In genomic region chr20:43015566-43015965, GRCh38 we compare ENCODE assay signal across 29 cellular contexts.
"Had no signal": no experiment of that assay in that cellular context is flagged by ENCODE, and none has a peak within 500 bp of the region (broad histone marks: within the 10 kb centered on the region; RNA-seq: fewer than 3 reads in every experiment).

No MANE protein-coding gene starts in this region.

- H3K4me1 ChIP-seq: foreskin keratinocyte, gastrocnemius medialis, heart left ventricle had no signal

- H3K9me3 Mint-ChIP-seq: activated CD4-positive, alpha-beta T cell treated with anti-CD3 and anti-CD28 coated beads, Interleukin-2, amount 10 ng/mL, durations not matched to agents 24 days and 14 days; activated CD8-positive, alpha-beta T cell treated with anti-CD3 and anti-CD28 coated beads for 36 hours; central memory CD8-positive, alpha-beta T cell; dendritic cell treated with granulocyte-macrophage colony-stimulating factor and Interleukin-4, amounts not matched to agents 40 ng/mL and 50 ng/mL, for 4 days; endodermal cell had no signal

- H3K4me1 Mint-ChIP-seq: activated CD4-positive, alpha-beta T cell treated with anti-CD3 and anti-CD28 coated beads for 36 hours; activated CD4-positive, alpha-beta T cell treated with anti-CD3 and anti-CD28 coated beads, Interleukin-2, amount 10 ng/mL, durations not matched to agents 24 days and 14 days; activated T-helper 17 cell treated with anti-CD3 and anti-CD28 coated beads, Interleukin-2, amount 50 U/mL, for 72 hours; central memory CD8-positive, alpha-beta T cell had no signal

- H3K4me3 Mint-ChIP-seq: activated CD4-positive, alpha-beta T cell treated with anti-CD3 and anti-CD28 coated beads for 36 hours; activated CD4-positive, alpha-beta T cell treated with anti-CD3 and anti-CD28 coated beads, Interleukin-2, amount 10 ng/mL, durations not matched to agents 24 days and 14 days; activated CD8-positive, alpha-beta T cell treated with anti-CD3 and anti-CD28 coated beads for 36 hours; activated naive CD8-positive, alpha-beta T cell; activated T-cell treated with anti-CD3 and anti-CD28 coated beads, Interleukin-2, amount 50 U/mL, for 4 hours; activated T-helper 17 cell treated with anti-CD3 and anti-CD28 coated beads, Interleukin-2, amount 50 U/mL, for 72 hours; central memory CD8-positive, alpha-beta T cell; dendritic cell treated with granulocyte-macrophage colony-stimulating factor and Interleukin-4, amounts not matched to agents 40 ng/mL and 50 ng/mL, for 4 days; endodermal cell had no signal

- ATAC-seq: activated CD4-positive, alpha-beta T cell treated with anti-CD3 and anti-CD28 coated beads for 36 hours; activated CD8-positive, alpha-beta T cell treated with anti-CD3 and anti-CD28 coated beads for 36 hours; activated T-cell treated with anti-CD3 and anti-CD28 coated beads, Interleukin-2, amount 50 U/mL, for 4 hours; activated T-helper 17 cell treated with anti-CD3 and anti-CD28 coated beads, Interleukin-2, amount 50 U/mL, for 72 hours; esophagus mucosa; foreskin keratinocyte; gastrocnemius medialis; heart left ventricle had no signal

- DNase-seq: activated CD4-positive, alpha-beta T cell treated with anti-CD3 and anti-CD28 coated beads for 36 hours; activated CD4-positive, alpha-beta T cell treated with anti-CD3 and anti-CD28 coated beads, Interleukin-2, amount 10 ng/mL, durations not matched to agents 24 days and 14 days; activated CD4-positive, alpha-beta T cell treated with anti-CD3 and anti-CD28 coated beads, Interleukin-2, amount 50 U/mL, for 4 hours; activated CD4-positive, CD25-positive, alpha-beta regulatory T cell; activated CD4-positive, CD25-positive, alpha-beta regulatory T cell treated with anti-CD3 and anti-CD28 coated beads, Interleukin-2, amount 50 U/mL, for 72 hours; activated CD8-positive, alpha-beta memory T cell treated with anti-CD3 and anti-CD28 coated beads for 24 hours; activated CD8-positive, alpha-beta T cell treated with anti-CD3 and anti-CD28 coated beads for 36 hours; activated effector memory CD4-positive, alpha-beta T cell treated with Interleukin-2 at 50 U/mL for 16 hours; activated gamma-delta T cell treated with Interleukin-2 at 50 U/mL for 16 hours; activated naive CD4-positive, alpha-beta T cell treated with anti-CD3 and anti-CD28 coated beads, Interleukin-2, amount 50 U/mL, for 16 hours; activated naive CD4-positive, alpha-beta T cell treated with Interleukin-2 at 50 U/mL for 16 hours; activated T-cell treated with anti-CD3 and anti-CD28 coated beads, Interleukin-2, amount 50 U/mL, for 4 hours; amniotic stem cell; anterior cingulate cortex; brain microvascular endothelial cell; dorsolateral prefrontal cortex; effector memory CD4-positive, alpha-beta T cell; endodermal cell; foreskin keratinocyte; gastrocnemius medialis; glutamatergic neuron; heart left ventricle; T-helper 2 cell had no signal

- H3K27ac Mint-ChIP-seq: activated CD4-positive, alpha-beta T cell treated with anti-CD3 and anti-CD28 coated beads for 36 hours; activated CD4-positive, alpha-beta T cell treated with anti-CD3 and anti-CD28 coated beads, Interleukin-2, amount 10 ng/mL, durations not matched to agents 24 days and 14 days; activated CD8-positive, alpha-beta T cell treated with anti-CD3 and anti-CD28 coated beads for 36 hours; activated naive CD8-positive, alpha-beta T cell; activated T-helper 17 cell treated with anti-CD3 and anti-CD28 coated beads, Interleukin-2, amount 50 U/mL, for 72 hours; dendritic cell treated with granulocyte-macrophage colony-stimulating factor and Interleukin-4, amounts not matched to agents 40 ng/mL and 50 ng/mL, for 4 days; endodermal cell had no signal

- H3K9me3 ChIP-seq: gastrocnemius medialis, heart left ventricle had no signal

- H3K27me3 Mint-ChIP-seq: activated CD4-positive, alpha-beta T cell treated with anti-CD3 and anti-CD28 coated beads for 36 hours; activated CD4-positive, alpha-beta T cell treated with anti-CD3 and anti-CD28 coated beads, Interleukin-2, amount 10 ng/mL, durations not matched to agents 24 days and 14 days; central memory CD8-positive, alpha-beta T cell; dendritic cell treated with granulocyte-macrophage colony-stimulating factor and Interleukin-4, amounts not matched to agents 40 ng/mL and 50 ng/mL, for 4 days had no signal

- H3K4me3 ChIP-seq: coronary artery, dorsolateral prefrontal cortex, gastrocnemius medialis, heart left ventricle had no signal

- H3K27ac ChIP-seq: brain microvascular endothelial cell, coronary artery, dorsolateral prefrontal cortex, foreskin keratinocyte, gastrocnemius medialis, heart left ventricle had no signal

- H3K36me3 ChIP-seq: brain microvascular endothelial cell, gastrocnemius medialis, heart left ventricle had no signal

- H3K27me3 ChIP-seq: brain microvascular endothelial cell, foreskin keratinocyte, gastrocnemius medialis had no signal
